29 cellular contexts compared by ENCODE assay signal in the genomic region with DNA sequence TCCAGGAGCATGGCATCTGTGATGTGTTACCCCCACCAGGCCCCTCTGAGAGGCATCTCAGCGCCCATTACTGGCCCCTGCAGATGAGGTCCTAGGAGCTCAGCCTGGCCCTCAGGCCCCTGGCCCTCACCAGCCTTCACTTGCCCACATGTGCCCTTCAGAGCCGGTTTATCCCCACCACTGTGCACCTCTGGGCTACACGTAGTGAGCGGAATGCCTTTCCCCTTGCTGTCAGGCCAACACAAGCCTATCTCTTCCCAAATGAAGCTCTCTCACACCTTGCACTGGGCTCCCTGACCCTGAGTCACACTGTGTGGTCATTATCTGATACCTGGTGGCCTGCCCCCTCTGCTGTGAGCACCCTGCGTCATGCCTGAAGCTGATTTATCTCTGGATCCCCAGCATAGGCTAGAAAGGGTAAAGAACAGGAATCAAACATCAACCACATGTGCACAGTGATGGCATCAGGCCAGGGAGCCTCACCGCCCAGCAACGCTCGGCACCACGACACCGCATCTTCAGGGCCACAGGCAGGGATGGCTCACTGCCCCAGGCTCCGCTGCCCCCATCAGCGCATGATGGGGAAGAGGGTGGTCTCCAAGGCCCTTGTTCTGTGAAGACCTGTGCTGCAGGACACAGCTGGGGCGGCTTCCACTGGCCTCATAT. TPM values are rescaled to one million over a fixed set of nuclear protein-coding genes. Genes with fewer than 3 reads are reported as not detected.
"Had no signal": no experiment of that assay in that cellular context is flagged by ENCODE, and none has a peak within 500 bp of the region (broad histone marks: within the 10 kb centered on the region; RNA-seq: fewer than 3 reads in every experiment).

No MANE protein-coding gene starts in this region.

- H3K79me2 ChIP-seq: hepatocyte had no signal

- H3K36me3 ChIP-seq: ascending aorta, spleen, suprapubic skin, tibial artery, upper lobe of right lung, WERI-Rb-1 had no signal

- H3K4me1 ChIP-seq: ascending aorta, upper lobe of right lung had no signal

- H3K4me2 ChIP-seq: hepatocyte had no signal

- H3K27ac ChIP-seq: ascending aorta, hepatocyte, spleen, suprapubic skin, tibial artery, upper lobe of right lung, WERI-Rb-1 had no signal

- DNase-seq: activated CD4-positive, alpha-beta memory T cell treated with anti-CD3 and anti-CD28 coated beads for 36 hours; activated CD4-positive, alpha-beta T cell treated with anti-CD3 and anti-CD28 coated beads, Interleukin-2, amount 10 ng/mL, durations not matched to agents 24 days and 14 days; activated CD4-positive, CD25-positive, alpha-beta regulatory T cell treated with anti-CD3 and anti-CD28 coated beads, Interleukin-2, amount 50 U/mL, for 72 hours; activated CD8-positive, alpha-beta memory T cell treated with anti-CD3 and anti-CD28 coated beads, Interleukin-2, amount 50 U/mL, for 4 hours; activated gamma-delta T cell; activated naive CD4-positive, alpha-beta T cell treated with anti-CD3 and anti-CD28 coated beads, Interleukin-2, amount 10 ng/mL, durations not matched to agents 7 days and 5 days; activated naive CD8-positive, alpha-beta T cell treated with anti-CD3 and anti-CD28 coated beads, Interleukin-2, amount 10 ng/mL, durations not matched to agents 7 days and 5 days; activated T-cell treated with anti-CD3 and anti-CD28 coated beads, Interleukin-2, amount 50 U/mL, for 1 hour; cortex of kidney; effector memory CD8-positive, alpha-beta T cell; foreskin melanocyte; left cardiac atrium; mammary epithelial cell; naive B cell; nephron progenitor cell; occipital lobe; right cardiac atrium; spleen; stimulated activated naive CD4-positive, alpha-beta T cell; tibial artery; upper lobe of right lung; WERI-Rb-1 had no signal

- H2AFZ ChIP-seq: hepatocyte had no signal

- FAIRE-seq: keratinocyte, TTC549 had no signal

- H3K27me3 ChIP-seq: ascending aorta, hepatocyte had no signal

- H3K9me3 ChIP-seq: ascending aorta, spleen, suprapubic skin, tibial artery, upper lobe of right lung had no signal

- H3K4me3 ChIP-seq: ascending aorta, hepatocyte, spleen, suprapubic skin, tibial artery, upper lobe of right lung had no signal

- ATAC-seq: effector memory CD8-positive, alpha-beta T cell; left cardiac atrium; right cardiac atrium; upper lobe of right lung had no signal

RNA-seq across cellular contexts. Expression of a gene that starts 49.1 kb away (rescaled TPM):
- total RNA-seq: activated CD4-positive, alpha-beta memory T cell treated with anti-CD3 and anti-CD28 coated beads for 36 hours; activated CD4-positive, alpha-beta T cell treated with anti-CD3 and anti-CD28 coated beads, Interleukin-2, amount 10 ng/mL, durations not matched to agents 24 days and 14 days; activated CD8-positive, alpha-beta memory T cell treated with anti-CD3 and anti-CD28 coated beads for 36 hours; activated naive CD8-positive, alpha-beta T cell treated with anti-CD3 and anti-CD28 coated beads, Interleukin-2, amount 10 ng/mL, durations not matched to agents 7 days and 5 days; ascending aorta; mammary epithelial cell; occipital lobe; T-helper 1 cell treated with Interleukin-12 subunit alpha and Interleukin-12 subunit beta and Interleukin-4 antibody, amounts not matched to agents 30 ng/mL and 1 ng/mL, for 36 hours had no signal
- polyA plus RNA-seq: keratinocyte, mammary epithelial cell had no signal
